Comparison of ENCODE assay signal across 8 cellular contexts in genomic region chr3:122356402-122356801, GRCh38. TPM values are rescaled to one million over a fixed set of nuclear protein-coding genes. Genes with fewer than 3 reads are reported as not detected.
DNase-seq lines count a peak whose midpoint lies in the region; ATAC-seq and TF ChIP-seq lines count a peak whose summit lies in the region.

No MANE protein-coding gene starts in this region.

- no peak overlapping the region for H3K4me3 ChIP-seq in NB4 (ENCODE audit: low read depth, low read length)
- H3K4me3 ChIP-seq in aorta (ENCODE audit: low read length in 2 of 2) = no peak overlapping the region

- H3K27ac Mint-ChIP-seq in activated T-helper 1 cell treated with anti-CD3 and anti-CD28 coated beads, Interleukin-12 subunit alpha, Interleukin-12 subunit beta, Interleukin-2, Interleukin-4 antibody, amounts not matched to agents 30 ng/mL and 10 ng/mL and 1 ng/mL, durations not matched to agents 14 hours and 24 hours and 36 hours = no peak overlapping the region

- TF ChIP-seq POLR2A in NB4 (IDR thresholded peaks at IDR 0.05; ENCODE audit: extremely low read depth, insufficient read length) = no peak

- no peaks in the 10 kb centered on the region for H3K4me1 ChIP-seq in aorta (ENCODE audit: control insufficient read depth in 1 of 2, insufficient read depth in 2 of 2, low read length in 2 of 2)

- H3K4me3 Mint-ChIP-seq in activated T-helper 1 cell treated with anti-CD3 and anti-CD28 coated beads, Interleukin-12 subunit alpha, Interleukin-12 subunit beta, Interleukin-2, Interleukin-4 antibody, amounts not matched to agents 30 ng/mL and 10 ng/mL and 1 ng/mL, durations not matched to agents 14 hours and 24 hours and 36 hours = no peak overlapping the region

- peak; percentile 8 for DNase-seq in stimulated activated CD4-positive, alpha-beta T cell treated with anti-CD3 and anti-CD28 coated beads, Interleukin-4, amount 100 ng/mL, for 1 hour
- no peak for DNase-seq in stimulated activated CD4-positive, alpha-beta T cell treated with anti-CD3 and anti-CD28 coated beads, Interleukin-2, amount 100 ng/mL, for 48 hours
- peak; percentile 54 for DNase-seq in NB4 (ENCODE audit: low read depth)
- peak; percentile 11 for DNase-seq in activated T-helper 1 cell treated with anti-CD3 and anti-CD28 coated beads, Interleukin-12 subunit alpha, Interleukin-12 subunit beta, Interleukin-2, Interleukin-4 antibody, amounts not matched to agents 30 ng/mL and 10 ng/mL and 1 ng/mL, durations not matched to agents 14 hours and 24 hours and 36 hours (ENCODE audit: low spot score)
- DNase-seq in kidney tubule cell (ENCODE audit: low spot score) = peak; percentile 55
- no peak for DNase-seq in activated CD8-positive, alpha-beta memory T cell treated with anti-CD3 and anti-CD28 coated beads, Interleukin-2, amount 50 U/mL, for 48 hours
- DNase-seq in aorta = no peak

- H3K27me3 ChIP-seq in aorta (ENCODE audit: control insufficient read depth in 1 of 2, insufficient read depth in 2 of 2, low read length in 1 of 2) = no peaks in the 10 kb centered on the region

- no peaks in the 10 kb centered on the region for H3K27me3 Mint-ChIP-seq in activated T-helper 1 cell treated with anti-CD3 and anti-CD28 coated beads, Interleukin-12 subunit alpha, Interleukin-12 subunit beta, Interleukin-2, Interleukin-4 antibody, amounts not matched to agents 30 ng/mL and 10 ng/mL and 1 ng/mL, durations not matched to agents 14 hours and 24 hours and 36 hours (ENCODE audit: insufficient read depth)

- ATAC-seq in HG02840 (IDR thresholded peaks at IDR 0.05; ENCODE audit: low FRiP score, unreplicated experiment) = no peak
- ATAC-seq in aorta (ENCODE audit: low FRiP score) = no peak

- peaks cover 15% of the 10 kb centered on the region for H3K36me3 Mint-ChIP-seq in activated T-helper 1 cell treated with anti-CD3 and anti-CD28 coated beads, Interleukin-12 subunit alpha, Interleukin-12 subunit beta, Interleukin-2, Interleukin-4 antibody, amounts not matched to agents 30 ng/mL and 10 ng/mL and 1 ng/mL, durations not matched to agents 14 hours and 24 hours and 36 hours (ENCODE audit: low read depth)

- 72 to 76% methylated on average over 4 of the region's 4 CpGs for WGBS in aorta, 2 donors

- no peaks in the 10 kb centered on the region for H3K9me3 ChIP-seq in aorta (ENCODE audit: control insufficient read depth, low read length)

- TF ChIP-seq CTCF in NB4 (IDR thresholded peaks at IDR 0.05; ENCODE audit: low read depth, low read length) = peak; percentile 38

- H3K4me1 Mint-ChIP-seq in activated T-helper 1 cell treated with anti-CD3 and anti-CD28 coated beads, Interleukin-12 subunit alpha, Interleukin-12 subunit beta, Interleukin-2, Interleukin-4 antibody, amounts not matched to agents 30 ng/mL and 10 ng/mL and 1 ng/mL, durations not matched to agents 14 hours and 24 hours and 36 hours (ENCODE audit: low read depth) = peaks cover 14% of the 10 kb centered on the region

- no peak overlapping the region for H3K27ac ChIP-seq in aorta (ENCODE audit: low read depth in 1 of 2, low read length in 2 of 2)

- intact Hi-C loops in activated T-helper 1 cell treated with anti-CD3 and anti-CD28 coated beads, Interleukin-12 subunit alpha, Interleukin-12 subunit beta, Interleukin-2, Interleukin-4 antibody, amounts not matched to agents 30 ng/mL and 10 ng/mL and 1 ng/mL, durations not matched to agents 14 hours and 24 hours and 36 hours (cut with micrococcal nuclease) = loop anchor here (2.0 to 5.0 kb wide), 2 partner anchors 99 to 256 kb away; no protein-coding TSS in a partner anchor
- intact Hi-C loops in aorta (cut with DNase I) = no loop called here

- H3K9me3 Mint-ChIP-seq in activated T-helper 1 cell treated with anti-CD3 and anti-CD28 coated beads, Interleukin-12 subunit alpha, Interleukin-12 subunit beta, Interleukin-2, Interleukin-4 antibody, amounts not matched to agents 30 ng/mL and 10 ng/mL and 1 ng/mL, durations not matched to agents 14 hours and 24 hours and 36 hours = no peaks in the 10 kb centered on the region

- peaks cover 0 to 2% of the 10 kb centered on the region in 2 donors for H3K36me3 ChIP-seq in aorta (ENCODE audit: control insufficient read depth in 1 of 2, insufficient read depth in 2 of 2, low read length in 1 of 2)

RNA-seq across cellular contexts. Expression of gene MIX23, which starts 26.6 kb away (rescaled TPM):
- total RNA-seq in activated T-helper 1 cell treated with anti-CD3 and anti-CD28 coated beads, Interleukin-12 subunit alpha, Interleukin-12 subunit beta, Interleukin-2, Interleukin-4 antibody, amounts not matched to agents 30 ng/mL and 10 ng/mL and 1 ng/mL, durations not matched to agents 14 hours and 24 hours and 36 hours = 106 and 111 TPM in 2 replicates
- total RNA-seq in aorta = 10 to 100 TPM; 10.6 to 18.6 TPM
- 10 to 100 TPM; 13.2 to 17.3 TPM for polyA plus RNA-seq in aorta

RNA-seq across cellular contexts. Expression of gene FAM162A, which starts 27.6 kb away (rescaled TPM):
- 63.7 and 70.0 TPM in 2 replicates for total RNA-seq in activated T-helper 1 cell treated with anti-CD3 and anti-CD28 coated beads, Interleukin-12 subunit alpha, Interleukin-12 subunit beta, Interleukin-2, Interleukin-4 antibody, amounts not matched to agents 30 ng/mL and 10 ng/mL and 1 ng/mL, durations not matched to agents 14 hours and 24 hours and 36 hours
- total RNA-seq in aorta = 10 to 100 TPM; 23.7 to 35.2 TPM
- 10 to 100 TPM; 53.3 to 57.7 TPM for polyA plus RNA-seq in aorta

RNA-seq across cellular contexts. Expression of gene CSTA, which starts 31.4 kb away (rescaled TPM):
- not detected in 2 replicates for total RNA-seq in activated T-helper 1 cell treated with anti-CD3 and anti-CD28 coated beads, Interleukin-12 subunit alpha, Interleukin-12 subunit beta, Interleukin-2, Interleukin-4 antibody, amounts not matched to agents 30 ng/mL and 10 ng/mL and 1 ng/mL, durations not matched to agents 14 hours and 24 hours and 36 hours
- total RNA-seq in aorta = 1 to 10 TPM; 3.6 to 9.3 TPM
- polyA plus RNA-seq in aorta = 10 to 100 TPM in 1 of 2 donors, 1 to 10 TPM in 1; 5.7 to 11.4 TPM

RNA-seq across cellular contexts. Expression of gene WDR5B, which starts 59.5 kb away (rescaled TPM):
- 4.3 and 5.6 TPM in 2 replicates for total RNA-seq in activated T-helper 1 cell treated with anti-CD3 and anti-CD28 coated beads, Interleukin-12 subunit alpha, Interleukin-12 subunit beta, Interleukin-2, Interleukin-4 antibody, amounts not matched to agents 30 ng/mL and 10 ng/mL and 1 ng/mL, durations not matched to agents 14 hours and 24 hours and 36 hours
- 1 to 10 TPM; 4.2 to 4.3 TPM for total RNA-seq in aorta
- 1 to 10 TPM; 1.6 to 4.1 TPM for polyA plus RNA-seq in aorta

Comparison
In these comparisons a context has a peak if more than half of its experiments do, and no peak if none do; other contexts are left out.
1. DNase-seq: peak in stimulated activated CD4-positive, alpha-beta T cell treated with anti-CD3 and anti-CD28 coated beads, Interleukin-4, amount 100 ng/mL, for 1 hour (single experiment), NB4 (single experiment), activated T-helper 1 cell treated with anti-CD3 and anti-CD28 coated beads, Interleukin-12 subunit alpha, Interleukin-12 subunit beta, Interleukin-2, Interleukin-4 antibody, amounts not matched to agents 30 ng/mL and 10 ng/mL and 1 ng/mL, durations not matched to agents 14 hours and 24 hours and 36 hours (single experiment) and kidney tubule cell (single experiment); none in stimulated activated CD4-positive, alpha-beta T cell treated with anti-CD3 and anti-CD28 coated beads, Interleukin-2, amount 100 ng/mL, for 48 hours (0 of 2), activated CD8-positive, alpha-beta memory T cell treated with anti-CD3 and anti-CD28 coated beads, Interleukin-2, amount 50 U/mL, for 48 hours (single experiment) and aorta (0 of 2).